In genomic region chr3:134903840-134904239, GRCh38 we compare ENCODE assay signal across 13 cellular contexts.
DNase-seq lines count a peak whose midpoint lies in the region; ATAC-seq lines count a peak whose summit lies in the region.
"Had no signal": no experiment of that assay in that cellular context is flagged by ENCODE, and none has a peak within 500 bp of the region (broad histone marks: within the 10 kb centered on the region; RNA-seq: fewer than 3 reads in every experiment).

No MANE protein-coding gene starts in this region.

- H3K27ac Mint-ChIP-seq in activated T-helper 17 cell treated with anti-CD3 and anti-CD28 coated beads, Interleukin-2, amount 50 U/mL, for 72 hours: peak overlapping the region; percentile 72
- H3K27ac Mint-ChIP-seq: activated B cell treated with CpG ODN at 0.5 μM for 24 hours; activated naive CD8-positive, alpha-beta T cell had no signal

- no peak overlapping the region for H2BK12ac ChIP-seq in mesenchymal stem cell (ENCODE audit: low read length in 2 of 2)

- peak; percentile 3 for ATAC-seq in GM18519 (IDR thresholded peaks at IDR 0.05; ENCODE audit: low FRiP score, unreplicated experiment)
- peak; percentile 27 for ATAC-seq in GM21423 (IDR thresholded peaks at IDR 0.05; ENCODE audit: unreplicated experiment)
- peak; percentile 13 for ATAC-seq in HG03060 (IDR thresholded peaks at IDR 0.05; ENCODE audit: low read depth, unreplicated experiment)
- ATAC-seq in activated T-helper 17 cell treated with anti-CD3 and anti-CD28 coated beads, Interleukin-2, amount 50 U/mL, for 72 hours (replicated peaks): peak; percentile 27
- ATAC-seq in sciatic nerve: no peak
- ATAC-seq: lower lobe of right lung had no signal

- 82% methylated on average over 4 of the region's 4 CpGs for WGBS in mesenchymal stem cell

- peaks cover 11% of the 10 kb centered on the region for H3K27me3 Mint-ChIP-seq in activated T-helper 17 cell treated with anti-CD3 and anti-CD28 coated beads, Interleukin-2, amount 50 U/mL, for 72 hours
- H3K27me3 Mint-ChIP-seq: activated B cell treated with CpG ODN at 0.5 μM for 24 hours had no signal

- no peak overlapping the region for H2AK5ac ChIP-seq in mesenchymal stem cell (ENCODE audit: low read length, severe bottlenecking)

- H3K9me3 Mint-ChIP-seq in activated T-helper 17 cell treated with anti-CD3 and anti-CD28 coated beads, Interleukin-2, amount 50 U/mL, for 72 hours: no peaks in the 10 kb centered on the region
- H3K9me3 Mint-ChIP-seq: activated B cell treated with CpG ODN at 0.5 μM for 24 hours had no signal

- no peaks in the 10 kb centered on the region for H3K36me3 ChIP-seq in mesenchymal stem cell (ENCODE audit: control insufficient read depth in 1 of 2, insufficient read depth in 2 of 2, low read depth in 1 of 2, low read length in 2 of 2)
- H3K36me3 ChIP-seq: lower lobe of right lung had no signal

- H3K79me1 ChIP-seq in mesenchymal stem cell (replicated peaks; ENCODE audit: low read length, poor library complexity, severe bottlenecking): no peaks in the 10 kb centered on the region

- peaks cover 14% of the 10 kb centered on the region for H3K4me1 ChIP-seq in mesenchymal stem cell (ENCODE audit: control insufficient read depth, insufficient read depth, low read depth, low read length)
- H3K4me1 ChIP-seq: lower lobe of right lung had no signal

- H3K9me3 ChIP-seq in mesenchymal stem cell (ENCODE audit: control insufficient read depth, low read length): no peaks in the 10 kb centered on the region
- H3K9me3 ChIP-seq: lower lobe of right lung had no signal

- H3K4ac ChIP-seq in mesenchymal stem cell (ENCODE audit: low read depth in 1 of 2, low read length in 2 of 2): no peak overlapping the region

- H2BK5ac ChIP-seq in mesenchymal stem cell (ENCODE audit: low read depth, low read length, poor library complexity, severe bottlenecking): no peak overlapping the region

- no peak overlapping the region for H2BK15ac ChIP-seq in mesenchymal stem cell (ENCODE audit: low read depth, poor library complexity, severe bottlenecking)

- H3K9ac ChIP-seq in mesenchymal stem cell (ENCODE audit: low read length): no peak overlapping the region

- no peak overlapping the region for H4K8ac ChIP-seq in mesenchymal stem cell (ENCODE audit: low read length)

- no peak overlapping the region for H3K14ac ChIP-seq in mesenchymal stem cell (ENCODE audit: low read length in 2 of 2)

- H3K27ac ChIP-seq in mesenchymal stem cell (ENCODE audit: low read length, poor library complexity, severe bottlenecking): no peak overlapping the region
- H3K27ac ChIP-seq: lower lobe of right lung had no signal

- no peak overlapping the region for H3K18ac ChIP-seq in mesenchymal stem cell (ENCODE audit: low read depth in 1 of 2, low read length in 2 of 2)

- H3K4me2 ChIP-seq in mesenchymal stem cell (ENCODE audit: low read length, poor library complexity, severe bottlenecking): no peak overlapping the region

- H3K27me3 ChIP-seq in mesenchymal stem cell (ENCODE audit: control insufficient read depth in 1 of 2, insufficient read depth in 1 of 2, low read length in 2 of 2): peaks cover 0 to 4% of the 10 kb centered on the region in 2 experiments

- no peak overlapping the region for H4K91ac ChIP-seq in mesenchymal stem cell (ENCODE audit: low read length)

- no peak overlapping the region for H3K23ac ChIP-seq in mesenchymal stem cell (ENCODE audit: low read length in 2 of 2)

- intact Hi-C loops in sciatic nerve (cut with DNase I): no loop called here

- H3K4me1 Mint-ChIP-seq in activated T-helper 17 cell treated with anti-CD3 and anti-CD28 coated beads, Interleukin-2, amount 50 U/mL, for 72 hours: peaks cover 7% of the 10 kb centered on the region
- H3K4me1 Mint-ChIP-seq: activated B cell treated with CpG ODN at 0.5 μM for 24 hours had no signal

- DNase-seq in NCI-H128 (lab: John Stamatoyannopoulos, UW; ENCODE audit: unreplicated experiment) (no peak), mesenchymal stem cell (no peak), sciatic nerve (ENCODE audit: low spot score) (no peak), DMS79 (lab: John Stamatoyannopoulos, UW) (no peak)
- DNase-seq: activated B cell treated with CpG ODN at 0.5 μM for 24 hours, C1 segment of cervical spinal cord, lower lobe of right lung, NCI-H187 had no signal

- peak overlapping the region; percentile 22 for H3K4me3 Mint-ChIP-seq in activated T-helper 17 cell treated with anti-CD3 and anti-CD28 coated beads, Interleukin-2, amount 50 U/mL, for 72 hours
- H3K4me3 Mint-ChIP-seq: activated B cell treated with CpG ODN at 0.5 μM for 24 hours; activated naive CD8-positive, alpha-beta T cell had no signal

- peaks cover 5% of the 10 kb centered on the region for H3K36me3 Mint-ChIP-seq in activated T-helper 17 cell treated with anti-CD3 and anti-CD28 coated beads, Interleukin-2, amount 50 U/mL, for 72 hours (ENCODE audit: low read depth)
- H3K36me3 Mint-ChIP-seq: activated naive CD8-positive, alpha-beta T cell had no signal

- H2AFZ ChIP-seq in mesenchymal stem cell (ENCODE audit: low read depth, low read length): no peak overlapping the region

- H3K4me3 ChIP-seq in mesenchymal stem cell (ENCODE audit: insufficient read depth in 1 of 2, low read depth in 1 of 2, low read length in 2 of 2): no peak overlapping the region
- H3K4me3 ChIP-seq: lower lobe of right lung had no signal

- no peak overlapping the region for H2BK120ac ChIP-seq in mesenchymal stem cell (ENCODE audit: low read depth, low read length)
